1 cellular context compared by ENCODE assay signal in the genomic region with DNA sequence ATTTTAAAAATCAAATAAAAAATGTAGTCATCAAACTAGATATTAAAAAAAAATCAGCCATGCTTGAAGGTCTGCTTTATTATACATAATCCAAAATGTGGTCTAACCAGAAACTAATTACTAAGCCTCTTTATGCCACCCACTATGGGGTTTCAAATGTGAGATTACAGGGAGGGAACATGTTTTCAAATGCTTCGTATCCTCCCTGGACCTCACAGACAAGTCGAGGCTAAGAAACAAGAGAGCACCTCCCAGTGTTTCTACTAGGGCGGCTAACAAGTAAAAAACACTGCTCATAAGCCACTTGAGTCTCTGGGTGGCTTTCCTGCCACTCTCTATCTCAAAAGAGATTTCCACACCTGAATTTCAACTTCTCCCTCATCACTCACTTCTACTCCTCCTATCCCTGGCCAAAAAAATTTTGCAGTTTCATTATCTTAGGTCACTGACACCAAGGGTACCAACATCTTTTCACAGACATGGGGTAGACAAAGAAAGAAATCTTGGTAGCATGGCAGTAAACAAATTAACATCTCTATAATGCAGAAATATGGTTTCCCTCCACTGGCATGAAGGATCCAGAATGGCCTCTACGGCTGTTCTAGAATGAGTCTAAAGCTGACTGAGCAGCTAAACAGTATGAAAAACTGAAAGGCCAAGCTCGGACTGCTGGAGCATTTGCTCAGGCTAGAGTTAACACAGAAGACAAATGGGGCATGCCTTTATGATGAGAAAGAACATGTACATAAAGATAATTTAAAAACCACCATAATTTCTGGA.
TF ChIP-seq lines count a peak whose summit lies in the region.

No MANE protein-coding gene starts in this region.

TF ChIP-seq in HEK293, 187 proteins besides CTCF, POLR2A, EP300 and RAD21 (continued from another document):
- TF ChIP-seq, protein P1, sequence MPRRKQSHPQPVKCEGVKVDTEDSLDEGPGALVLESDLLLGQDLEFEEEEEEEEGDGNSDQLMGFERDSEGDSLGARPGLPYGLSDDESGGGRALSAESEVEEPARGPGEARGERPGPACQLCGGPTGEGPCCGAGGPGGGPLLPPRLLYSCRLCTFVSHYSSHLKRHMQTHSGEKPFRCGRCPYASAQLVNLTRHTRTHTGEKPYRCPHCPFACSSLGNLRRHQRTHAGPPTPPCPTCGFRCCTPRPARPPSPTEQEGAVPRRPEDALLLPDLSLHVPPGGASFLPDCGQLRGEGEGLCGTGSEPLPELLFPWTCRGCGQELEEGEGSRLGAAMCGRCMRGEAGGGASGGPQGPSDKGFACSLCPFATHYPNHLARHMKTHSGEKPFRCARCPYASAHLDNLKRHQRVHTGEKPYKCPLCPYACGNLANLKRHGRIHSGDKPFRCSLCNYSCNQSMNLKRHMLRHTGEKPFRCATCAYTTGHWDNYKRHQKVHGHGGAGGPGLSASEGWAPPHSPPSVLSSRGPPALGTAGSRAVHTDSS (tag by site-specific recombination; IDR thresholded peaks at IDR 0.05): no peak
- TF ChIP-seq WT1 (tag by site-specific recombination; IDR thresholded peaks at IDR 0.05) (peak; percentile 82), KLF8 (tag by site-specific recombination; IDR thresholded peaks at IDR 0.05) (no peak), ZNF514 (tag by site-specific recombination; IDR thresholded peaks at IDR 0.05) (no peak), GLIS2 (tag by site-specific recombination; IDR thresholded peaks at IDR 0.05) (no peak), ZNF362 (tag by site-specific recombination; IDR thresholded peaks at IDR 0.05) (no peak), GLIS1 (tag by site-specific recombination; IDR thresholded peaks at IDR 0.05) (0 out of 2 replicates have a peak, but pooled peaks have one; percentile 17), ZNF621 (tag by site-specific recombination; IDR thresholded peaks at IDR 0.05) (no peak), ZNF645 (tag by site-specific recombination; IDR thresholded peaks at IDR 0.05) (no peak), ZNF10 (tag by site-specific recombination; IDR thresholded peaks at IDR 0.05) (no peak)
- TF ChIP-seq, protein P2, sequence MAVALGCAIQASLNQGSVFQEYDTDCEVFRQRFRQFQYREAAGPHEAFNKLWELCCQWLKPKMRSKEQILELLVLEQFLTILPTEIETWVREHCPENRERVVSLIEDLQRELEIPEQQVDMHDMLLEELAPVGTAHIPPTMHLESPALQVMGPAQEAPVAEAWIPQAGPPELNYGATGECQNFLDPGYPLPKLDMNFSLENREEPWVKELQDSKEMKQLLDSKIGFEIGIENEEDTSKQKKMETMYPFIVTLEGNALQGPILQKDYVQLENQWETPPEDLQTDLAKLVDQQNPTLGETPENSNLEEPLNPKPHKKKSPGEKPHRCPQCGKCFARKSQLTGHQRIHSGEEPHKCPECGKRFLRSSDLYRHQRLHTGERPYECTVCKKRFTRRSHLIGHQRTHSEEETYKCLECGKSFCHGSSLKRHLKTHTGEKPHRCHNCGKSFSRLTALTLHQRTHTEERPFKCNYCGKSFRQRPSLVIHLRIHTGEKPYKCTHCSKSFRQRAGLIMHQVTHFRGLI (tag by site-specific recombination; IDR thresholded peaks at IDR 0.05): no peak
